Comparison of ENCODE assay signal across 26 cellular contexts in the genomic region with DNA sequence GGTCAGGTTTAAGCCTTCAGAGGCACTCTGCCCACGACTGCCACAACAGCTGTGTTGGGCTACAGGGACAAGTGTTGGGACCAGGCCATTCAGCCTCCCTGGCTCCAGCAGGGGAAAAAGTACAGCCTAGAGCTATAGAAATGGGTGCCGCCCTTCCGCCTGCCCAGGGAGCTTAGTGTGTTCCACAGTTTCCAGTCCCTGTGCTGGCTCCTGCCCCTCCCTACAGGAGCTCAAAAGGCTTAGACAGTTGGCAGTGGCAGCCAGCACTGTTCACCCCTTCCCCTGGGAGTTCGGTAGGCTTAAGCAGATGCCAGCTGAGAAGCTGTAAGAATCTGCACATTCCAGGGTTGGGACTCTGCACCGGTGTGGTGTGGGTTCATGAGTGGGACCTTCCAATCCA.
"Had no signal": no experiment of that assay in that cellular context is flagged by ENCODE, and none has a peak within 500 bp of the region (broad histone marks: within the 10 kb centered on the region; RNA-seq: fewer than 3 reads in every experiment).

No MANE protein-coding gene starts in this region.

- H3K27ac Mint-ChIP-seq: activated CD4-positive, alpha-beta memory T cell treated with anti-CD3 and anti-CD28 coated beads, Interleukin-2, amount 10 ng/mL, durations not matched to agents 7 days and 5 days; activated CD4-positive, alpha-beta T cell treated with anti-CD3 and anti-CD28 coated beads for 36 hours; activated naive CD4-positive, alpha-beta T cell treated with anti-CD3 and anti-CD28 coated beads, Interleukin-2, amount 10 ng/mL, durations not matched to agents 7 days and 5 days; activated naive CD8-positive, alpha-beta T cell treated with anti-CD3 and anti-CD28 coated beads for 36 hours; activated T-helper 2 cell treated with anti-CD3 and anti-CD28 coated beads, Interferon-gamma antibody, Interleukin-2, Interleukin-4, amounts not matched to agents 10 μg/mL and 5 μg/mL and 100 μg/mL, durations not matched to agents 14 hours and 24 hours and 36 hours had no signal

- H3K27me3 Mint-ChIP-seq: activated CD4-positive, alpha-beta memory T cell treated with anti-CD3 and anti-CD28 coated beads, Interleukin-2, amount 10 ng/mL, durations not matched to agents 7 days and 5 days; activated CD4-positive, alpha-beta T cell treated with anti-CD3 and anti-CD28 coated beads for 36 hours; activated naive CD4-positive, alpha-beta T cell treated with anti-CD3 and anti-CD28 coated beads, Interleukin-2, amount 10 ng/mL, durations not matched to agents 7 days and 5 days; activated naive CD8-positive, alpha-beta T cell treated with anti-CD3 and anti-CD28 coated beads for 36 hours had no signal

- DNase-seq: activated CD4-positive, alpha-beta memory T cell treated with anti-CD3 and anti-CD28 coated beads, Interleukin-2, amount 10 ng/mL, durations not matched to agents 7 days and 5 days; activated CD4-positive, alpha-beta T cell treated with anti-CD3 and anti-CD28 coated beads for 36 hours; activated CD4-positive, alpha-beta T cell treated with anti-CD3 and anti-CD28 coated beads, Interleukin-2, amount 50 U/mL, for 1 hour; activated gamma-delta T cell treated with Interleukin-2 at 50 U/mL for 16 hours; activated naive CD4-positive, alpha-beta T cell treated with anti-CD3 and anti-CD28 coated beads, Interleukin-2, amount 10 ng/mL, durations not matched to agents 7 days and 5 days; activated naive CD8-positive, alpha-beta T cell treated with anti-CD3 and anti-CD28 coated beads for 36 hours; activated T-cell treated with anti-CD3 and anti-CD28 coated beads for 4 hours; activated T-cell treated with anti-CD3 and anti-CD28 coated beads, Interleukin-2, amount 50 U/mL, for 48 hours; brain microvascular endothelial cell; MG63; MV-4-11; NCI-H1092 treated with DMSO at 0.1 percent for 48 hours; NCI-H1417 treated with DMSO at 0.1 percent for 48 hours; NCI-H1694; NCI-H2029; NCI-H2107; NCI-H526; NCI-H774; NK-92 treated with Interleukin-12 subunit alpha and Interleukin-12 subunit beta, amount 100 ng/mL, for 24 hours; Peyer's patch; SHP77; T-helper 1 cell had no signal

- H3K4me1 Mint-ChIP-seq: activated CD4-positive, alpha-beta memory T cell treated with anti-CD3 and anti-CD28 coated beads, Interleukin-2, amount 10 ng/mL, durations not matched to agents 7 days and 5 days; activated CD4-positive, alpha-beta T cell treated with anti-CD3 and anti-CD28 coated beads for 36 hours; activated naive CD4-positive, alpha-beta T cell treated with anti-CD3 and anti-CD28 coated beads, Interleukin-2, amount 10 ng/mL, durations not matched to agents 7 days and 5 days; activated naive CD8-positive, alpha-beta T cell treated with anti-CD3 and anti-CD28 coated beads for 36 hours had no signal

- H3K4me1 ChIP-seq: Peyer's patch had no signal

- H3K9me3 ChIP-seq: MG63, Peyer's patch had no signal

- H3K36me3 Mint-ChIP-seq: activated naive CD4-positive, alpha-beta T cell treated with anti-CD3 and anti-CD28 coated beads, Interleukin-2, amount 10 ng/mL, durations not matched to agents 7 days and 5 days; activated naive CD8-positive, alpha-beta T cell treated with anti-CD3 and anti-CD28 coated beads for 36 hours had no signal

- H3K9ac ChIP-seq: KMS-11 had no signal

- H3K4me3 Mint-ChIP-seq: activated CD4-positive, alpha-beta memory T cell treated with anti-CD3 and anti-CD28 coated beads, Interleukin-2, amount 10 ng/mL, durations not matched to agents 7 days and 5 days; activated CD4-positive, alpha-beta T cell treated with anti-CD3 and anti-CD28 coated beads for 36 hours; activated naive CD4-positive, alpha-beta T cell treated with anti-CD3 and anti-CD28 coated beads, Interleukin-2, amount 10 ng/mL, durations not matched to agents 7 days and 5 days; activated naive CD8-positive, alpha-beta T cell treated with anti-CD3 and anti-CD28 coated beads for 36 hours had no signal

- H3K36me3 ChIP-seq: brain microvascular endothelial cell, cardiac muscle cell, MG63, Peyer's patch had no signal

- H3K4me3 ChIP-seq: cardiac muscle cell, MG63, Peyer's patch had no signal

- H3K27ac ChIP-seq: brain microvascular endothelial cell, cardiac muscle cell, KMS-11, Peyer's patch, VCaP had no signal

- ATAC-seq: activated CD4-positive, alpha-beta T cell treated with anti-CD3 and anti-CD28 coated beads for 36 hours had no signal
